ENCODE assay signal across 20 cellular contexts in genomic region chr11:74543991-74544390, GRCh38. TPM values are rescaled to one million over a fixed set of nuclear protein-coding genes. Genes with fewer than 3 reads are reported as not detected.
DNase-seq lines count a peak whose midpoint lies in the region; ATAC-seq, FAIRE-seq and TF ChIP-seq lines count a peak whose summit lies in the region.
"Had no signal": no experiment of that assay in that cellular context is flagged by ENCODE, and none has a peak within 500 bp of the region (broad histone marks: within the 10 kb centered on the region; RNA-seq: fewer than 3 reads in every experiment).

No MANE protein-coding gene starts in this region.

- H3K27me3 ChIP-seq in bronchial epithelial cell (ENCODE audit: control insufficient read depth, insufficient read depth, low read length), result peaks cover 21% of the 10 kb centered on the region
- H3K27me3 ChIP-seq: gastroesophageal sphincter, sigmoid colon had no signal

- peak; percentile 94 for FAIRE-seq in bronchial epithelial cell (lab: Jason Lieb, UNC)
- FAIRE-seq in urothelium cell line (lab: Jason Lieb, UNC), result peak; percentile 35
- FAIRE-seq: astrocyte had no signal

- CTCF ChIA-PET in activated CD8-positive, alpha-beta T cell treated with anti-CD3 and anti-CD28 coated beads for 36 hours (lab: Charles Lee), result no interaction called here
- CTCF ChIA-PET in activated CD8-positive, alpha-beta T cell treated with anti-CD3 and anti-CD28 coated beads, Interleukin-2, amount 10 ng/mL, durations not matched to agents 7 days and 5 days (lab: Charles Lee), result no interaction called here

- intact Hi-C loops in activated CD8-positive, alpha-beta T cell treated with anti-CD3 and anti-CD28 coated beads for 36 hours (cut with micrococcal nuclease), result no loop called here

- H3K36me3 ChIP-seq in bronchial epithelial cell (ENCODE audit: control insufficient read depth, insufficient read depth, low read length), result no peaks in the 10 kb centered on the region
- H3K36me3 ChIP-seq: gastroesophageal sphincter, left ventricle myocardium inferior, sigmoid colon had no signal

- POLR2A ChIA-PET in activated CD8-positive, alpha-beta T cell treated with anti-CD3 and anti-CD28 coated beads for 36 hours (lab: Charles Lee), result no interaction called here
- POLR2A ChIA-PET in activated CD8-positive, alpha-beta T cell treated with anti-CD3 and anti-CD28 coated beads, Interleukin-2, amount 10 ng/mL, durations not matched to agents 7 days and 5 days (lab: Charles Lee), result no interaction called here

- no peak overlapping the region for H3K4me3 ChIP-seq in bronchial epithelial cell (ENCODE audit: low read depth, low read length)
- H3K4me3 ChIP-seq: coronary artery, gastroesophageal sphincter, left ventricle myocardium inferior, sigmoid colon had no signal

- peaks cover 5% of the 10 kb centered on the region for H3K9me3 Mint-ChIP-seq in activated CD8-positive, alpha-beta T cell treated with anti-CD3 and anti-CD28 coated beads for 36 hours
- H3K9me3 Mint-ChIP-seq in activated CD8-positive, alpha-beta T cell treated with anti-CD3 and anti-CD28 coated beads, Interleukin-2, amount 10 ng/mL, durations not matched to agents 7 days and 5 days (ENCODE audit: insufficient read depth), result peaks cover 9% of the 10 kb centered on the region
- peaks cover 9% of the 10 kb centered on the region for H3K9me3 Mint-ChIP-seq in glutamatergic neuron (ENCODE audit: unreplicated experiment)
- peaks cover 14% of the 10 kb centered on the region for H3K9me3 Mint-ChIP-seq in stimulated activated memory B cell treated with anti-CD40 and anti-IgM and Interleukin-4, amounts not matched to agents 10 μg/mL and 1 μg/mL and 100 μg/mL, for 72 hours

- ATAC-seq in activated CD8-positive, alpha-beta T cell treated with anti-CD3 and anti-CD28 coated beads for 36 hours, result no peak
- no peak for ATAC-seq in activated CD8-positive, alpha-beta T cell treated with anti-CD3 and anti-CD28 coated beads, Interleukin-2, amount 10 ng/mL, durations not matched to agents 7 days and 5 days
- no peak for ATAC-seq in GM21723 (IDR thresholded peaks at IDR 0.05; ENCODE audit: unreplicated experiment)
- ATAC-seq in stimulated activated memory B cell treated with anti-CD40 and anti-IgM and Interleukin-4, amounts not matched to agents 10 μg/mL and 1 μg/mL and 100 μg/mL, for 72 hours, result no peak
- ATAC-seq: gastroesophageal sphincter, Panc1 had no signal

- no peaks in the 10 kb centered on the region for H3K27me3 Mint-ChIP-seq in activated CD8-positive, alpha-beta T cell treated with anti-CD3 and anti-CD28 coated beads for 36 hours
- H3K27me3 Mint-ChIP-seq in activated CD8-positive, alpha-beta T cell treated with anti-CD3 and anti-CD28 coated beads, Interleukin-2, amount 10 ng/mL, durations not matched to agents 7 days and 5 days (ENCODE audit: low read depth), result peaks cover 6% of the 10 kb centered on the region
- peaks cover 2% of the 10 kb centered on the region for H3K27me3 Mint-ChIP-seq in glutamatergic neuron (ENCODE audit: unreplicated experiment)
- peaks cover 11% of the 10 kb centered on the region for H3K27me3 Mint-ChIP-seq in stimulated activated memory B cell treated with anti-CD40 and anti-IgM and Interleukin-4, amounts not matched to agents 10 μg/mL and 1 μg/mL and 100 μg/mL, for 72 hours

- H3K27ac Mint-ChIP-seq in activated CD8-positive, alpha-beta T cell treated with anti-CD3 and anti-CD28 coated beads for 36 hours, result no peak overlapping the region
- no peak overlapping the region for H3K27ac Mint-ChIP-seq in activated CD8-positive, alpha-beta T cell treated with anti-CD3 and anti-CD28 coated beads, Interleukin-2, amount 10 ng/mL, durations not matched to agents 7 days and 5 days
- H3K27ac Mint-ChIP-seq in glutamatergic neuron (ENCODE audit: unreplicated experiment), result no peak overlapping the region
- H3K27ac Mint-ChIP-seq in stimulated activated memory B cell treated with anti-CD40 and anti-IgM and Interleukin-4, amounts not matched to agents 10 μg/mL and 1 μg/mL and 100 μg/mL, for 72 hours, result no peak overlapping the region

- no peak overlapping the region for H3K4me3 Mint-ChIP-seq in activated CD8-positive, alpha-beta T cell treated with anti-CD3 and anti-CD28 coated beads for 36 hours
- no peak overlapping the region for H3K4me3 Mint-ChIP-seq in activated CD8-positive, alpha-beta T cell treated with anti-CD3 and anti-CD28 coated beads, Interleukin-2, amount 10 ng/mL, durations not matched to agents 7 days and 5 days
- no peak overlapping the region for H3K4me3 Mint-ChIP-seq in glutamatergic neuron (ENCODE audit: unreplicated experiment)
- no peak overlapping the region for H3K4me3 Mint-ChIP-seq in stimulated activated memory B cell treated with anti-CD40 and anti-IgM and Interleukin-4, amounts not matched to agents 10 μg/mL and 1 μg/mL and 100 μg/mL, for 72 hours

- H3K4me1 Mint-ChIP-seq in activated CD8-positive, alpha-beta T cell treated with anti-CD3 and anti-CD28 coated beads for 36 hours (ENCODE audit: low read depth), result no peaks in the 10 kb centered on the region
- no peaks in the 10 kb centered on the region for H3K4me1 Mint-ChIP-seq in activated CD8-positive, alpha-beta T cell treated with anti-CD3 and anti-CD28 coated beads, Interleukin-2, amount 10 ng/mL, durations not matched to agents 7 days and 5 days (ENCODE audit: low read depth)
- H3K4me1 Mint-ChIP-seq in glutamatergic neuron (ENCODE audit: low read depth, unreplicated experiment), result no peaks in the 10 kb centered on the region
- H3K4me1 Mint-ChIP-seq in stimulated activated memory B cell treated with anti-CD40 and anti-IgM and Interleukin-4, amounts not matched to agents 10 μg/mL and 1 μg/mL and 100 μg/mL, for 72 hours, result no peaks in the 10 kb centered on the region

- peak; percentile 4 for DNase-seq in activated CD8-positive, alpha-beta T cell treated with anti-CD3 and anti-CD28 coated beads for 36 hours
- no peak for DNase-seq in activated CD8-positive, alpha-beta T cell treated with anti-CD3 and anti-CD28 coated beads, Interleukin-2, amount 10 ng/mL, durations not matched to agents 7 days and 5 days
- DNase-seq in LHCN-M2 (ENCODE audit: low read depth), result peak; percentile 8
- DNase-seq in bronchial epithelial cell (ENCODE audit: low read depth), result peak; percentile 50
- no peak for DNase-seq in urothelium cell line (ENCODE audit: low spot score)
- no peak for DNase-seq in glutamatergic neuron
- DNase-seq: activated CD4-positive, alpha-beta T cell treated with anti-CD3 and anti-CD28 coated beads for 1 hour; activated CD8-positive, alpha-beta memory T cell treated with anti-CD3 and anti-CD28 coated beads, Interleukin-2, amount 50 U/mL, for 48 hours; GOT3; KG1; left ventricle myocardium inferior; sigmoid colon; SK-N-SH; T1000 had no signal

- no peak for TF ChIP-seq CTCF in activated CD8-positive, alpha-beta T cell treated with anti-CD3 and anti-CD28 coated beads for 36 hours (IDR thresholded peaks at IDR 0.05)
- TF ChIP-seq CTCF in bronchial epithelial cell (IDR thresholded peaks at IDR 0.05; ENCODE audit: insufficient read depth, low read length, severe bottlenecking) (no peak), glutamatergic neuron (IDR thresholded peaks at IDR 0.05; ENCODE audit: partially characterized antibody, unreplicated experiment) (no peak)

- no peaks in the 10 kb centered on the region for H3K36me3 Mint-ChIP-seq in activated CD8-positive, alpha-beta T cell treated with anti-CD3 and anti-CD28 coated beads for 36 hours (ENCODE audit: low read depth)
- no peaks in the 10 kb centered on the region for H3K36me3 Mint-ChIP-seq in activated CD8-positive, alpha-beta T cell treated with anti-CD3 and anti-CD28 coated beads, Interleukin-2, amount 10 ng/mL, durations not matched to agents 7 days and 5 days (ENCODE audit: low read depth)
- H3K36me3 Mint-ChIP-seq in glutamatergic neuron (ENCODE audit: unreplicated experiment), result peaks cover 4% of the 10 kb centered on the region
- no peaks in the 10 kb centered on the region for H3K36me3 Mint-ChIP-seq in stimulated activated memory B cell treated with anti-CD40 and anti-IgM and Interleukin-4, amounts not matched to agents 10 μg/mL and 1 μg/mL and 100 μg/mL, for 72 hours

RNA-seq across cellular contexts. Expression of gene POLD3, which starts 48.4 kb away (rescaled TPM):
- 10 to 100 TPM; 56.0 to 67.2 TPM for total RNA-seq in activated CD8-positive, alpha-beta T cell treated with anti-CD3 and anti-CD28 coated beads for 36 hours
- total RNA-seq in activated CD8-positive, alpha-beta T cell treated with anti-CD3 and anti-CD28 coated beads, Interleukin-2, amount 10 ng/mL, durations not matched to agents 7 days and 5 days, result 10 to 100 TPM; 45.4 to 50.4 TPM
- total RNA-seq in LHCN-M2 (2014; rRNA removed) (21.9 and 24.5 TPM in 2 replicates), bronchial epithelial cell (5.0 and 7.2 TPM in 2 replicates), glutamatergic neuron (ENCODE audit: unreplicated experiment) (9.0 TPM)
- polyA plus RNA-seq in LHCN-M2 (2012), result 7.0 TPM

RNA-seq across cellular contexts. Expression of gene LIPT2, which starts 50.5 kb away (rescaled TPM):
- 1 to 10 TPM; 5.9 to 6.8 TPM for total RNA-seq in activated CD8-positive, alpha-beta T cell treated with anti-CD3 and anti-CD28 coated beads for 36 hours
- total RNA-seq in activated CD8-positive, alpha-beta T cell treated with anti-CD3 and anti-CD28 coated beads, Interleukin-2, amount 10 ng/mL, durations not matched to agents 7 days and 5 days, result 1 to 10 TPM; 3.1 to 4.4 TPM
- total RNA-seq in LHCN-M2 (2014; rRNA removed) (1.2 and 4.8 TPM in 2 replicates), bronchial epithelial cell (2.3 and 2.6 TPM in 2 replicates), glutamatergic neuron (ENCODE audit: unreplicated experiment) (2.5 TPM)
- polyA plus RNA-seq in LHCN-M2 (2012), result 1.2 TPM

Comparison
In these comparisons a context has a peak if more than half of its experiments do, and no peak if none do; other contexts are left out.
1. DNase-seq: peak in activated CD8-positive, alpha-beta T cell treated with anti-CD3 and anti-CD28 coated beads for 36 hours (single experiment), LHCN-M2 (single experiment) and bronchial epithelial cell (single experiment); none in activated CD8-positive, alpha-beta T cell treated with anti-CD3 and anti-CD28 coated beads, Interleukin-2, amount 10 ng/mL, durations not matched to agents 7 days and 5 days (single experiment), urothelium cell line (single experiment) and glutamatergic neuron (single experiment).